Comparison of ENCODE assay signal across 28 cellular contexts in genomic region chr17:7083592-7083991, GRCh38. TPM values are rescaled to one million over a fixed set of nuclear protein-coding genes. Genes with fewer than 3 reads are reported as not detected.
DNase-seq lines count a peak whose midpoint lies in the region; ATAC-seq and TF ChIP-seq lines count a peak whose summit lies in the region.
"Had no signal": no experiment of that assay in that cellular context is flagged by ENCODE, and none has a peak within 500 bp of the region (broad histone marks: within the 10 kb centered on the region; RNA-seq: fewer than 3 reads in every experiment).

No MANE protein-coding gene starts in this region.

- H3K4me3 Mint-ChIP-seq in glutamatergic neuron (ENCODE audit: unreplicated experiment), result peak overlapping the region; percentile 12
- H3K4me3 Mint-ChIP-seq: activated T-cell treated with anti-CD3 and anti-CD28 coated beads, Interleukin-2, amount 50 U/mL, for 72 hours; brain; CD4-positive, alpha-beta T cell; HFFc6; mesothelial cell of epicardium; nephron had no signal

- POLR2A ChIA-PET in IMR-90 (lab: Charles Lee; ENCODE audit: unreplicated experiment), result no interaction called here

- no peak overlapping the region for H3K4ac ChIP-seq in IMR-90 (ENCODE audit: low read depth, low read length)

- no peak overlapping the region for H3K23ac ChIP-seq in IMR-90 (ENCODE audit: low read depth, low read length)

- no peaks in the 10 kb centered on the region for H4K20me1 ChIP-seq in IMR-90 (ENCODE audit: insufficient read depth, low read length)

- BruUV-seq in IMR-90 (replicated peaks; lab: Mats Ljungman, UMichigan), result no TSS peak

- H3K36me3 ChIP-seq in IMR-90 (ENCODE audit: control insufficient read depth, insufficient read depth, low read length) (no peaks in the 10 kb centered on the region), brain microvascular endothelial cell (replicated peaks) (no peaks in the 10 kb centered on the region)
- H3K36me3 ChIP-seq: gastrocnemius medialis, tibial nerve had no signal

- H2AK9ac ChIP-seq in IMR-90 (replicated peaks; ENCODE audit: low read depth, low read length, poor library complexity), result no peak overlapping the region

- TF ChIP-seq CTCF in IMR-90 (conservative IDR thresholded peaks at IDR 0.05; ENCODE audit: low read depth, low read length) (no peak), brain microvascular endothelial cell (IDR thresholded peaks at IDR 0.05; ENCODE audit: low read depth, low read length, missing control alignments) (no peak), glutamatergic neuron (IDR thresholded peaks at IDR 0.05; ENCODE audit: partially characterized antibody, unreplicated experiment) (no peak)

- peaks cover 8% of the 10 kb centered on the region for H3K27me3 ChIP-seq in IMR-90 (ENCODE audit: control insufficient read depth, insufficient read depth, low read length)
- H3K27me3 ChIP-seq in brain microvascular endothelial cell (replicated peaks), result no peaks in the 10 kb centered on the region
- H3K27me3 ChIP-seq: tibial nerve had no signal

- H3K4me1 ChIP-seq in IMR-90 (ENCODE audit: control insufficient read depth, insufficient read depth, low read length), result no peaks in the 10 kb centered on the region
- H3K4me1 ChIP-seq: gastrocnemius medialis had no signal

- H2BK120ac ChIP-seq in IMR-90 (ENCODE audit: low read depth, low read length), result no peak overlapping the region

- H3K36me3 Mint-ChIP-seq in glutamatergic neuron (ENCODE audit: unreplicated experiment), result no peaks in the 10 kb centered on the region
- H3K36me3 Mint-ChIP-seq: activated naive CD4-positive, alpha-beta T cell treated with anti-CD3 and anti-CD28 coated beads, Interleukin-2, amount 50 U/mL, for 72 hours; brain; mesothelial cell of epicardium had no signal

- H3K4me3 ChIP-seq in IMR-90 (ENCODE audit: insufficient read depth, low read depth, low read length), result no peak overlapping the region
- H3K4me3 ChIP-seq in brain microvascular endothelial cell (ENCODE audit: low read depth, low read length), result no peak overlapping the region
- H3K4me3 ChIP-seq: gastrocnemius medialis, tibial nerve had no signal

- H2AK5ac ChIP-seq in IMR-90 (ENCODE audit: low read depth, low read length), result no peak overlapping the region

- CTCF ChIA-PET in IMR-90 (lab: Yijun Ruan, JAX), result no interaction called here

- no peak overlapping the region for H4K5ac ChIP-seq in IMR-90 (ENCODE audit: low read depth, low read length)

- no peak overlapping the region for H3K14ac ChIP-seq in IMR-90 (replicated peaks; ENCODE audit: low read depth, low read length)

- no peak overlapping the region for H3K9ac ChIP-seq in IMR-90 (ENCODE audit: low read depth, low read length)

- peaks cover 5% of the 10 kb centered on the region for H3K9me3 Mint-ChIP-seq in glutamatergic neuron (ENCODE audit: unreplicated experiment)
- H3K9me3 Mint-ChIP-seq: activated naive CD4-positive, alpha-beta T cell treated with anti-CD3 and anti-CD28 coated beads, Interleukin-2, amount 50 U/mL, for 72 hours; activated T-cell treated with anti-CD3 and anti-CD28 coated beads, Interleukin-2, amount 50 U/mL, for 72 hours; CD4-positive, alpha-beta T cell; HFFc6 had no signal

- TF ChIP-seq RAD21 in IMR-90 (IDR thresholded peaks at IDR 0.05; ENCODE audit: low read length), result no peak

- intact Hi-C loops in IMR-90 (cut with micrococcal nuclease), result no loop called here

- H3K27ac ChIP-seq in IMR-90 (ENCODE audit: insufficient read depth, low read length) (no peak overlapping the region), brain microvascular endothelial cell (no peak overlapping the region), caudate nucleus (ENCODE audit: low read depth, low read length) (no peak overlapping the region)
- H3K27ac ChIP-seq: gastrocnemius medialis, tibial nerve had no signal

- H3K4me2 ChIP-seq in IMR-90 (ENCODE audit: low read depth, low read length), result no peak overlapping the region

- no peak overlapping the region for H2BK15ac ChIP-seq in IMR-90 (ENCODE audit: low read depth, low read length)

- no peak overlapping the region for H2BK5ac ChIP-seq in IMR-90 (ENCODE audit: low read depth, low read length, poor library complexity, severe bottlenecking)

- ATAC-seq in IMR-90 (ENCODE audit: low read depth), result no peak
- no peak for ATAC-seq in HG03039 (IDR thresholded peaks at IDR 0.05; ENCODE audit: unreplicated experiment)
- ATAC-seq: activated naive CD4-positive, alpha-beta T cell treated with anti-CD3 and anti-CD28 coated beads, Interleukin-2, amount 50 U/mL, for 72 hours; activated T-cell treated with anti-CD3 and anti-CD28 coated beads, Interleukin-2, amount 50 U/mL, for 72 hours; gastrocnemius medialis; HepG2; Right ventricle myocardium inferior; sciatic nerve had no signal

- H3K79me1 ChIP-seq in IMR-90 (ENCODE audit: low read depth in 1 of 2, low read length in 2 of 2), result no peaks in the 10 kb centered on the region

- no peak for TF ChIP-seq POLR2A in IMR-90 (IDR thresholded peaks at IDR 0.05; ENCODE audit: low read depth, low read length)

- in situ Hi-C loops in IMR-90 (cut with MboI; ENCODE audit: low sequenced_read_pairs) (no loop called here), brain microvascular endothelial cell (cut with HindIII; ENCODE audit: low pct_ligation_motif_present, low sequenced_read_pairs) (no loop called here)

- WGBS in IMR-90 (ENCODE audit: extremely low coverage in 2 of 2, insufficient read length in 1 of 2), 2 experiments, result 48% methylated on average over 4 of the region's 4 CpGs; no CpG with 5 or more reads in 1 of the 2 experiments

- no peak overlapping the region for H2BK20ac ChIP-seq in IMR-90 (ENCODE audit: low read depth, low read length)

- H3K9me3 ChIP-seq in IMR-90 (ENCODE audit: control insufficient read depth, insufficient read depth, low read length), result no peaks in the 10 kb centered on the region
- H3K9me3 ChIP-seq: gastrocnemius medialis, tibial nerve had no signal

- no peak overlapping the region for H2AFZ ChIP-seq in IMR-90 (replicated peaks; ENCODE audit: low read length, poor library complexity)

- dilution Hi-C loops in IMR-90 (cut with HindIII; ENCODE audit: low sequenced_read_pairs, unreplicated experiment), result no loop called here

- H3K4me1 Mint-ChIP-seq in glutamatergic neuron (ENCODE audit: low read depth, unreplicated experiment), result no peaks in the 10 kb centered on the region

- no peaks in the 10 kb centered on the region for H3K9me1 ChIP-seq in IMR-90 (ENCODE audit: insufficient read depth, low read length)

- no peak overlapping the region for H4K8ac ChIP-seq in IMR-90 (ENCODE audit: low read depth in 2 of 2, low read length in 2 of 2)

- no peak overlapping the region for H3K56ac ChIP-seq in IMR-90 (ENCODE audit: extremely low read depth, insufficient read depth, low read length)

- no peak overlapping the region for H3K27ac Mint-ChIP-seq in glutamatergic neuron (ENCODE audit: unreplicated experiment)
- H3K27ac Mint-ChIP-seq: activated naive CD4-positive, alpha-beta T cell treated with anti-CD3 and anti-CD28 coated beads, Interleukin-2, amount 50 U/mL, for 72 hours; activated T-cell treated with anti-CD3 and anti-CD28 coated beads, Interleukin-2, amount 50 U/mL, for 72 hours; CD4-positive, alpha-beta T cell; HFFc6; mesothelial cell of epicardium; nephron had no signal

- H4K91ac ChIP-seq in IMR-90 (ENCODE audit: insufficient read depth, low read depth, low read length), result no peak overlapping the region

- no peak overlapping the region for H3K18ac ChIP-seq in IMR-90 (ENCODE audit: low read depth, low read length)

- DNase-seq in CD1c-positive myeloid dendritic cell (ENCODE audit: extremely low spot score), result peak; percentile 15
- DNase-seq in IMR-90, result peak; percentile 17
- peak; percentile 40 for DNase-seq in brain microvascular endothelial cell
- no peak for DNase-seq in glutamatergic neuron
- no peak for DNase-seq in T-helper 1 cell
- DNase-seq in stimulated activated CD4-positive, alpha-beta T cell treated with anti-CD3 and anti-CD28 coated beads, Interleukin-4, amount 100 ng/mL, for 1 hour, result no peak
- no peak for DNase-seq in caudate nucleus (lab: John Stamatoyannopoulos, UW)
- DNase-seq: activated CD4-positive, alpha-beta T cell treated with anti-CD3 and anti-CD28 coated beads for 1 hour; activated CD8-positive, alpha-beta memory T cell treated with anti-CD3 and anti-CD28 coated beads for 24 hours; activated T-cell treated with anti-CD3 and anti-CD28 coated beads, Interleukin-2, amount 50 U/mL, for 72 hours; CD4-positive, alpha-beta T cell; cortex of kidney; gastrocnemius medialis; HFFc6; NCI-H146; NCI-H2171 treated with DMSO at 0.1 percent for 48 hours; NCI-H526; posterior cingulate gyrus; stimulated activated naive CD4-positive, alpha-beta T cell had no signal

- H3K27me3 Mint-ChIP-seq in glutamatergic neuron (ENCODE audit: unreplicated experiment), result peaks cover 2% of the 10 kb centered on the region

TF ChIP-seq in IMR-90, 13 proteins besides CTCF, POLR2A, EP300 and RAD21 (continues in another document):
- no peak for TF ChIP-seq USF2 (IDR thresholded peaks at IDR 0.05; ENCODE audit: low read depth, low read length)
- no peak for TF ChIP-seq RCOR1 (IDR thresholded peaks at IDR 0.05; ENCODE audit: insufficient replicate concordance, low read length)

RNA-seq across cellular contexts. Expression of gene CLEC10A, which starts 3.5 kb away (rescaled TPM):
- total RNA-seq in IMR-90 (2012; rRNA removed) (not detected in 2 replicates), glutamatergic neuron (ENCODE audit: unreplicated experiment) (not detected)
- not detected in 2 replicates for polyA plus RNA-seq in IMR-90 (2012; rRNA removed)
- not detected in 2 replicates for polyA plus RNA-seq in IMR-90 (2012; cell fraction: cytosol; rRNA removed)
- not detected in 2 replicates for polyA plus RNA-seq in IMR-90 (2012; cell fraction: nucleus; rRNA removed; ENCODE audit: low replicate concordance)
- total RNA-seq: activated naive CD4-positive, alpha-beta T cell treated with anti-CD3 and anti-CD28 coated beads, Interleukin-2, amount 50 U/mL, for 72 hours; activated T-cell treated with anti-CD3 and anti-CD28 coated beads, Interleukin-2, amount 50 U/mL, for 72 hours; HepG2; HFFc6; mesothelial cell of epicardium had no signal

RNA-seq across cellular contexts. Expression of gene ASGR2, which starts 31.0 kb away (rescaled TPM):
- total RNA-seq in IMR-90 (2012; rRNA removed) (not detected in 2 replicates), glutamatergic neuron (ENCODE audit: unreplicated experiment) (not detected)
- polyA plus RNA-seq in IMR-90 (2012; rRNA removed), result not detected in 2 replicates
- polyA plus RNA-seq in IMR-90 (2012; cell fraction: cytosol; rRNA removed), result not detected in 2 replicates
- not detected in 2 replicates for polyA plus RNA-seq in IMR-90 (2012; cell fraction: nucleus; rRNA removed; ENCODE audit: low replicate concordance)
- total RNA-seq: activated naive CD4-positive, alpha-beta T cell treated with anti-CD3 and anti-CD28 coated beads, Interleukin-2, amount 50 U/mL, for 72 hours; activated T-cell treated with anti-CD3 and anti-CD28 coated beads, Interleukin-2, amount 50 U/mL, for 72 hours; HFFc6; mesothelial cell of epicardium had no signal

RNA-seq across cellular contexts. Expression of gene SLC16A11, which starts 39.7 kb away (rescaled TPM):
- not detected in 2 replicates for total RNA-seq in IMR-90 (2012; rRNA removed)
- polyA plus RNA-seq in IMR-90 (2012; rRNA removed), result not detected in 2 replicates
- 0.07 TPM in 1 of 2 replicates, not detected in the other for polyA plus RNA-seq in IMR-90 (2012; cell fraction: cytosol; rRNA removed)
- polyA plus RNA-seq in IMR-90 (2012; cell fraction: nucleus; rRNA removed; ENCODE audit: low replicate concordance), result 0.08 and 0.35 TPM in 2 replicates
- total RNA-seq in glutamatergic neuron (ENCODE audit: unreplicated experiment), result 0.54 TPM
- total RNA-seq: HepG2, HFFc6 had no signal
- polyA plus RNA-seq: HepG2 had no signal

RNA-seq across cellular contexts. Expression of gene SLC16A13, which starts 47.8 kb away (rescaled TPM):
- under 0.01 and 0.18 TPM in 2 replicates for total RNA-seq in IMR-90 (2012; rRNA removed)
- 2.2 and 2.3 TPM in 2 replicates for polyA plus RNA-seq in IMR-90 (2012; rRNA removed)
- 1.8 and 3.5 TPM in 2 replicates for polyA plus RNA-seq in IMR-90 (2012; cell fraction: cytosol; rRNA removed)
- polyA plus RNA-seq in IMR-90 (2012; cell fraction: nucleus; rRNA removed; ENCODE audit: low replicate concordance), result 4.2 and 6.8 TPM in 2 replicates
- total RNA-seq in glutamatergic neuron (ENCODE audit: unreplicated experiment), result 2.9 TPM

Comparison
In these comparisons a context has a peak if more than half of its experiments do, and no peak if none do; other contexts are left out.
1. DNase-seq: peak in CD1c-positive myeloid dendritic cell (single experiment), IMR-90 (single experiment) and brain microvascular endothelial cell (single experiment); none in glutamatergic neuron (single experiment), T-helper 1 cell (0 of 5), stimulated activated CD4-positive, alpha-beta T cell treated with anti-CD3 and anti-CD28 coated beads, Interleukin-4, amount 100 ng/mL, for 1 hour (single experiment) and caudate nucleus (0 of 61).